Comparison of ENCODE assay signal across 29 cellular contexts in the genomic region with DNA sequence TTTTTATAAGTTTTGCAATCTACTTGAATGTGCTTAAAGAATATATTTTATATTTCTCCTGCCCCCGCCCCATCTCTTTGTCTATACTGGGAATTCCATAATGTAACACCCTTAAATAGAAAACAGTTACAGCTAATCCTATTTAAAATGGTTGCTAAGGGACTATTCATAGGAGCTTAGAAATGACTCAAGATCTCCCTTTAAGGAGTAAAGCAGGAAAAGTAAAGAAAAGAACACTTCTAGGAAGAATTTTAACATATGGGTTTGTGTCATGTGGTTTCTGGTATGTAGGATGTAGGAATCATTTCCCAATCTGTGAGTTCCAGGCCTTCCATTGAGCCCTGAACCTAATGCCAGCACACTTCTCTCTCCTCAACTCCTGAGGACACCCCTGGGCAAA. TPM values are rescaled to one million over a fixed set of nuclear protein-coding genes. Genes with fewer than 3 reads are reported as not detected.
"Had no signal": no experiment of that assay in that cellular context is flagged by ENCODE, and none has a peak within 500 bp of the region (broad histone marks: within the 10 kb centered on the region; RNA-seq: fewer than 3 reads in every experiment).

No MANE protein-coding gene starts in this region.

- H3K36me3 ChIP-seq: adrenal gland, breast epithelium, cardiac muscle cell, colonic mucosa, esophagus muscularis mucosa, gastrocnemius medialis, WERI-Rb-1 had no signal

- H3K9me3 ChIP-seq: adrenal gland, breast epithelium, colonic mucosa, esophagus muscularis mucosa, gastrocnemius medialis had no signal

- H3K4me3 ChIP-seq: breast epithelium, cardiac muscle cell, colonic mucosa, esophagus muscularis mucosa, gastrocnemius medialis had no signal

- H3K4me1 ChIP-seq: adrenal gland, breast epithelium, colonic mucosa, esophagus muscularis mucosa, foreskin keratinocyte, gastrocnemius medialis had no signal

- DNase-seq: activated B cell treated with CpG ODN at 0.5 μM for 24 hours; activated CD4-positive, alpha-beta T cell treated with anti-CD3 and anti-CD28 coated beads for 48 hours; activated CD4-positive, alpha-beta T cell treated with anti-CD3 and anti-CD28 coated beads, Interleukin-2, amount 50 U/mL, for 1 hour; activated CD4-positive, alpha-beta T cell treated with anti-CD3 and anti-CD28 coated beads, Interleukin-2, amount 50 U/mL, for 48 hours; activated CD8-positive, alpha-beta memory T cell treated with anti-CD3 and anti-CD28 coated beads for 24 hours; activated CD8-positive, alpha-beta T cell treated with anti-CD3 and anti-CD28 coated beads for 36 hours; activated effector memory CD4-positive, alpha-beta T cell treated with anti-CD3 and anti-CD28 coated beads, Interleukin-2, amount 50 U/mL, for 16 hours; activated naive CD4-positive, alpha-beta T cell treated with anti-CD3 and anti-CD28 coated beads for 36 hours; activated naive CD8-positive, alpha-beta T cell treated with anti-CD3 and anti-CD28 coated beads for 36 hours; activated naive CD8-positive, alpha-beta T cell treated with anti-CD3 and anti-CD28 coated beads, Interleukin-2, amount 50 U/mL, for 24 hours; activated T-cell treated with anti-CD3 and anti-CD28 coated beads, Interleukin-2, amount 50 U/mL, for 4 hours; adrenal gland; amygdala; aorta; central memory CD4-positive, alpha-beta T cell; cerebellar nuclear complex; colonic mucosa; effector memory CD4-positive, alpha-beta T cell; erythroblast; foreskin keratinocyte; gastrocnemius medialis; glutamatergic neuron; T-helper 1 cell; T-helper 17 cell; T1000; WERI-Rb-1 had no signal

- H3K27me3 ChIP-seq: adrenal gland, breast epithelium, cardiac muscle cell, colonic mucosa, esophagus muscularis mucosa, foreskin keratinocyte, gastrocnemius medialis had no signal

- H3K27ac ChIP-seq: adrenal gland, breast epithelium, cardiac muscle cell, colonic mucosa, esophagus muscularis mucosa, foreskin keratinocyte, gastrocnemius medialis, WERI-Rb-1 had no signal

RNA-seq across cellular contexts. Expression of a gene that starts 27.1 kb away (rescaled TPM):
- polyA plus RNA-seq: foreskin keratinocyte had no signal
